In the genomic region with DNA sequence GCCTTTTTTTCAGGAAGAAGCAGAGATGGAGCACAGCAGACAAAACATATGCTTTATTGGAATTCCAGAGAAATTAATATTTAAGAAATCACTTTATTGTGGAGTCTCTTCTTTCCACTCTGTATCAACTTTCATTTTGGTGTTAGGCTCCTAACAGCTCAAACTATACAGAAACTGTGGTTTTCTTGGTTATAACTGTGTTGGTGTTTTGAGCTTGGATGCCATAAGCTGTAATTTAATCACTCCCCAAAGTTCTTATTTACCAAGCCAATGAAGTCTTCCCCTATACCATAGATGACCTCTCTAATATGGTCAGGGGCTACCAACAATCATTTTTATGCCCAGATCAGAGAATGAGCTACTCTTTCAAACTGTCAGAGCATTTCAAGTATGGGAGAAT, we compare ENCODE assay signal across 7 cellular contexts.
"Had no signal": no experiment of that assay in that cellular context is flagged by ENCODE, and none has a peak within 500 bp of the region (broad histone marks: within the 10 kb centered on the region; RNA-seq: fewer than 3 reads in every experiment).

No MANE protein-coding gene starts in this region.

- ATAC-seq: HepG2, K562 had no signal

- DNase-seq: IMR-90, KBM-7, KG1 had no signal

- H3K4me3 Mint-ChIP-seq: IgD-negative memory B cell had no signal

- H3K4me3 ChIP-seq: K562 had no signal

- H3K27ac ChIP-seq: HL-60 had no signal
